1 cellular context compared by ENCODE assay signal in genomic region chr13:114067886-114068722, GRCh38.
TF ChIP-seq lines count a peak whose summit lies in the region.

No MANE protein-coding gene starts in this region.

TF ChIP-seq in GM23338, 12 proteins besides CTCF, POLR2A, EP300 and RAD21 (continued from another document):
- no peak for TF ChIP-seq ZNF462 (CRISPR knock-in tag; IDR thresholded peaks at IDR 0.05)
- no peak for TF ChIP-seq STAT1 (IDR thresholded peaks at IDR 0.05; ENCODE audit: unreplicated experiment)
